ENCODE assay signal across 10 cellular contexts in genomic region chr20:17874271-17875105, GRCh38.
A peak's percentile ranks its signal among the peaks of the same experiment; 100 is the strongest.
DNase-seq lines count a peak whose midpoint lies in the region; ATAC-seq and TF ChIP-seq lines count a peak whose summit lies in the region.
"Had no signal": no experiment of that assay in that cellular context is flagged by ENCODE, and none has a peak within 500 bp of the region (broad histone marks: within the 10 kb centered on the region; RNA-seq: fewer than 3 reads in every experiment).

No MANE protein-coding gene starts in this region.

- intact Hi-C loops in left cardiac atrium (cut with DNase I), result no loop called here

- DNase-seq in left cardiac atrium (no peak), HAP-1 (ENCODE audit: low spot score in 2 of 2) (no peak), pons (ENCODE audit: low spot score) (no peak)
- no peak for DNase-seq in stimulated activated CD4-positive, alpha-beta T cell treated with anti-CD3 and anti-CD28 coated beads, Interleukin-12 subunit alpha, Interleukin-12 subunit beta, amount 100 ng/mL, for 4 hours
- DNase-seq: activated effector memory CD4-positive, alpha-beta T cell treated with Interleukin-2 at 50 U/mL for 16 hours; NCI-H187 treated with DMSO at 0.1 percent for 48 hours had no signal

- H3K9ac ChIP-seq in parathyroid adenoma, result no peak overlapping the region

- H3K4me1 ChIP-seq in ACC112 (ENCODE audit: control insufficient read depth, insufficient read depth, low read length, unreplicated experiment), result peaks cover 15% of the 10 kb centered on the region
- H3K4me1 ChIP-seq in parathyroid adenoma, result peaks cover 27% of the 10 kb centered on the region
- H3K4me1 ChIP-seq in HAP-1, result peaks cover 33% of the 10 kb centered on the region

- peak overlapping the region; percentile 34 for H3K27ac ChIP-seq in ACC112 (ENCODE audit: low read depth, low read length)
- H3K27ac ChIP-seq in VCaP, result peak overlapping the region; percentile 87
- peak overlapping the region; percentile 72 for H3K27ac ChIP-seq in parathyroid adenoma

- ATAC-seq in left cardiac atrium (peak; percentile 45 to 83), GM21619 (IDR thresholded peaks at IDR 0.05; ENCODE audit: unreplicated experiment) (no peak)

- H3K27me3 ChIP-seq in ACC112 (ENCODE audit: insufficient read depth, low read length), result no peaks in the 10 kb centered on the region
- H3K27me3 ChIP-seq in parathyroid adenoma (ENCODE audit: control insufficient read depth, insufficient read depth, low read length), result no peaks in the 10 kb centered on the region
- H3K27me3 ChIP-seq in HAP-1 (ENCODE audit: low read depth), result no peaks in the 10 kb centered on the region

- H2AFZ ChIP-seq in ACC112 (ENCODE audit: low read length, unreplicated experiment) (peak overlapping the region; percentile 56), parathyroid adenoma (peak overlapping the region; percentile 84)

- H3K9me3 ChIP-seq in parathyroid adenoma (ENCODE audit: control insufficient read depth, low read length) (no peaks in the 10 kb centered on the region), HAP-1 (no peaks in the 10 kb centered on the region)

- H3K4me3 ChIP-seq in ACC112 (ENCODE audit: low read depth, low read length) (0 out of 2 replicates have a peak overlapping the region, but pooled peaks have one; percentile 2), parathyroid adenoma (ENCODE audit: low read depth, low read length) (peak overlapping the region; percentile 17), HAP-1 (no peak overlapping the region)

- H3K36me3 ChIP-seq in ACC112 (ENCODE audit: insufficient read depth, low read length) (no peaks in the 10 kb centered on the region), parathyroid adenoma (ENCODE audit: control insufficient read depth, insufficient read depth, low read length) (no peaks in the 10 kb centered on the region), HAP-1 (replicated peaks) (no peaks in the 10 kb centered on the region)

- peak overlapping the region; percentile 28 for H3K4me2 ChIP-seq in parathyroid adenoma (ENCODE audit: low read length)

- H3K79me2 ChIP-seq in ACC112 (ENCODE audit: control insufficient read depth, insufficient read depth, low read length, unreplicated experiment) (no peaks in the 10 kb centered on the region), parathyroid adenoma (no peaks in the 10 kb centered on the region)

- in situ Hi-C loops in HAP-1 (cut with MboI; ENCODE audit: low sequenced_read_pairs), result no loop called here

- no peak for TF ChIP-seq CTCF in VCaP (conservative IDR thresholded peaks at IDR 0.05)
- no peak for TF ChIP-seq CTCF in parathyroid adenoma (IDR thresholded peaks at IDR 0.05)

Comparison
In these comparisons a context has a peak if more than half of its experiments do, and no peak if none do; other contexts are left out.
1. H3K27ac ChIP-seq: peak in every context shown above with its lines; median percentile 87 in VCaP; 72 in parathyroid adenoma; 34 in ACC112.